ENCODE assay signal across 29 cellular contexts in genomic region chr1:57788333-57788732, GRCh38.
"Had no signal": no experiment of that assay in that cellular context is flagged by ENCODE, and none has a peak within 500 bp of the region (broad histone marks: within the 10 kb centered on the region; RNA-seq: fewer than 3 reads in every experiment).

No MANE protein-coding gene starts in this region.

- DNase-seq: activated B cell treated with CpG ODN at 0.5 μM for 24 hours; activated CD4-positive, alpha-beta T cell treated with anti-CD3 and anti-CD28 coated beads, Interleukin-2, amount 50 U/mL, for 1 hour; activated CD8-positive, alpha-beta memory T cell treated with anti-CD3 and anti-CD28 coated beads, Interleukin-2, amount 10 ng/mL, durations not matched to agents 7 days and 5 days; activated CD8-positive, alpha-beta T cell treated with anti-CD3 and anti-CD28 coated beads for 36 hours; activated naive CD4-positive, alpha-beta T cell; activated T-cell treated with anti-CD3 and anti-CD28 coated beads for 4 hours; activated T-cell treated with anti-CD3 and anti-CD28 coated beads, Interleukin-2, amount 50 U/mL, for 72 hours; anterior cingulate cortex; dorsolateral prefrontal cortex; effector memory CD4-positive, alpha-beta T cell; gastrocnemius medialis; glutamatergic neuron; islet precursor cell; left ventricle myocardium inferior; mesendoderm; natural killer cell; posterior cingulate gyrus; right cardiac atrium; stimulated activated CD4-positive, alpha-beta T cell treated with anti-CD3 and anti-CD28 coated beads, Interleukin-15, amount 100 ng/mL, for 24 hours; stimulated activated CD4-positive, alpha-beta T cell treated with anti-CD3 and anti-CD28 coated beads, Interleukin-2, amount 100 ng/mL, for 24 hours; stimulated activated naive B cell treated with anti-CD40 and anti-IgM and Interleukin-4, amounts not matched to agents 10 μg/mL and 1 μg/mL and 100 μg/mL, for 72 hours; stomach; T1000; thyroid gland; upper lobe of left lung had no signal

- H2AFZ ChIP-seq: hepatocyte had no signal

- H3K27me3 ChIP-seq: gastrocnemius medialis, hepatocyte, stomach, thyroid gland, upper lobe of left lung, vagina had no signal

- H3K4me2 ChIP-seq: hepatocyte had no signal

- H3K4me3 ChIP-seq: coronary artery, dorsolateral prefrontal cortex, gastrocnemius medialis, hepatocyte, left ventricle myocardium inferior, lung, stomach, thyroid gland, upper lobe of left lung, vagina had no signal

- H3K36me3 ChIP-seq: gastrocnemius medialis, left ventricle myocardium inferior, stomach, thyroid gland, upper lobe of left lung, vagina had no signal

- H3K79me2 ChIP-seq: hepatocyte had no signal

- H3K9me3 ChIP-seq: gastrocnemius medialis, left ventricle myocardium inferior, stomach, thyroid gland, upper lobe of left lung, vagina had no signal

- H3K4me1 ChIP-seq: gastrocnemius medialis, left ventricle myocardium inferior, stomach, thyroid gland, upper lobe of left lung, vagina had no signal

- H3K27ac ChIP-seq: coronary artery, dorsolateral prefrontal cortex, gastrocnemius medialis, hepatocyte, left ventricle myocardium inferior, stomach, thyroid gland, upper lobe of left lung, vagina had no signal
